In the genomic region with DNA sequence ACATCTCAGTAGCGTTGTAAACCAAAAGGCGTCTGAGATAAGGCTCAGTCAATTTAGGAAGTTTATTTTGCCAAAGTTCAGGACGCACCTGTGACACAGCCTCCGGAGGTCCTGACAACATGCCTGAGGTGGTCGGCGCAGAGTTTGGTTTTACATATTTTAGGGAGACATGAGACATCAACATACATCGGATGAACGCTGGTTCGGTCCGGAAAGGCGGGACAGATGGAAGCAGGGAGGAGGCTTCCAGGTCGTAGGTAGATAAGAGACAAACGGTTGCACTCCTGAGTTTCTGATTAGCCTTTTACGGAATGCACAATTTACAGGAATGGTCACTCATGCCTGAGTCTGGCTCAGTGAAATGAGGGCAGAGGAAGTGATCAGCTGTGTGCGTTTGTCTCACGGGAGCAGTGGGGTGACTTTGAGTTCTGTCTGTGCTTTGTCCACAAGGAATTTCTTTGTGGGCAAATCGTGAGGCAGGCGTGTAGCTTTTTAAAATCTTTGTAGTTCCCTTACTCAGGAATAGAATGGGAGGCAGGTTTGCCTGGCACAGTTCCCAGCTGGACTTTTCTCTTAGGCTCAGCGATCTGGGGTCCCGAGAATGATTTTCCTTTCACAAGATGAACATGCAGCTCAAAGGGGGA, we compare ENCODE assay signal across 17 cellular contexts.
"Had no signal": no experiment of that assay in that cellular context is flagged by ENCODE, and none has a peak within 500 bp of the region (broad histone marks: within the 10 kb centered on the region; RNA-seq: fewer than 3 reads in every experiment).

No MANE protein-coding gene starts in this region.

- H3K4me3 ChIP-seq: ascending aorta, coronary artery, lung, pancreas, tibial nerve had no signal

- H3K9me3 Mint-ChIP-seq: activated naive CD8-positive, alpha-beta T cell treated with anti-CD3 and anti-CD28 coated beads, Interleukin-2, amount 50 U/mL, for 24 hours; effector memory CD8-positive, alpha-beta T cell; nephron progenitor cell had no signal

- H3K36me3 ChIP-seq: ascending aorta, pancreas, tibial nerve had no signal

- ATAC-seq: activated CD8-positive, alpha-beta T cell treated with anti-CD3 and anti-CD28 coated beads, Interleukin-2, amount 10 ng/mL, durations not matched to agents 7 days and 5 days; activated naive CD8-positive, alpha-beta T cell treated with anti-CD3 and anti-CD28 coated beads, Interleukin-2, amount 50 U/mL, for 24 hours; effector memory CD8-positive, alpha-beta T cell had no signal

- H3K9me3 ChIP-seq: ascending aorta, pancreas, tibial nerve had no signal

- H3K27ac Mint-ChIP-seq: activated CD8-positive, alpha-beta T cell treated with anti-CD3 and anti-CD28 coated beads, Interleukin-2, amount 10 ng/mL, durations not matched to agents 7 days and 5 days; activated naive CD8-positive, alpha-beta T cell treated with anti-CD3 and anti-CD28 coated beads, Interleukin-2, amount 50 U/mL, for 24 hours had no signal

- H3K27ac ChIP-seq: ascending aorta, coronary artery, pancreas, tibial nerve had no signal

- H3K27me3 ChIP-seq: ascending aorta, pancreas had no signal

- H3K4me3 Mint-ChIP-seq: activated CD8-positive, alpha-beta T cell treated with anti-CD3 and anti-CD28 coated beads, Interleukin-2, amount 10 ng/mL, durations not matched to agents 7 days and 5 days; activated naive CD8-positive, alpha-beta T cell treated with anti-CD3 and anti-CD28 coated beads, Interleukin-2, amount 50 U/mL, for 24 hours; effector memory CD8-positive, alpha-beta T cell; nephron progenitor cell had no signal

- DNase-seq: activated CD4-positive, alpha-beta T cell treated with anti-CD3 and anti-CD28 coated beads for 4 hours; activated CD8-positive, alpha-beta memory T cell treated with anti-CD3 and anti-CD28 coated beads, Interleukin-2, amount 50 U/mL, for 48 hours; activated CD8-positive, alpha-beta T cell treated with anti-CD3 and anti-CD28 coated beads, Interleukin-2, amount 10 ng/mL, durations not matched to agents 7 days and 5 days; activated naive CD4-positive, alpha-beta T cell treated with Interleukin-2 at 50 U/mL for 16 hours; activated naive CD8-positive, alpha-beta T cell treated with anti-CD3 and anti-CD28 coated beads, Interleukin-2, amount 50 U/mL, for 24 hours; caudate nucleus; effector memory CD8-positive, alpha-beta T cell; hippocampal formation; kidney glomerular epithelial cell; nephron progenitor cell; small intestine; T-helper 1 cell had no signal

- H3K4me1 Mint-ChIP-seq: activated naive CD8-positive, alpha-beta T cell treated with anti-CD3 and anti-CD28 coated beads, Interleukin-2, amount 50 U/mL, for 24 hours had no signal
